ENCODE assay signal across 8 cellular contexts in genomic region chr15:43516801-43517353, GRCh38.
DNase-seq lines count a peak whose midpoint lies in the region; ATAC-seq and TF ChIP-seq lines count a peak whose summit lies in the region.

No MANE protein-coding gene starts in this region.

- H3K9me3 ChIP-seq in DND-41 (ENCODE audit: insufficient read depth, low read length, severe bottlenecking) = no peaks in the 10 kb centered on the region

- TF ChIP-seq CTCF in DND-41 (IDR thresholded peaks at IDR 0.05; ENCODE audit: borderline replicate concordance, extremely low read depth, low read length, poor library complexity, severe bottlenecking) (no peak), fibroblast of pulmonary artery (IDR thresholded peaks at IDR 0.05; ENCODE audit: low read length, missing control alignments) (no peak)

- peaks cover 20% of the 10 kb centered on the region; the same call in 1 of the 2 replicates for H4K20me1 ChIP-seq in DND-41 (ENCODE audit: insufficient read depth, low read length)

- DNase-seq in DND-41 (no peak), OCI-M1 (lab: John Stamatoyannopoulos, UW) (peak; percentile 20), fibroblast of pulmonary artery (ENCODE audit: low read depth) (peak; percentile 33), NCI-H1417 treated with DMSO at 0.1 percent for 48 hours (lab: John Stamatoyannopoulos, UW) (no peak), HuH-7.5 (ENCODE audit: low spot score) (no peak), HPDE6-E6E7 (ENCODE audit: extremely low spot score) (no peak)

- peaks cover 20% of the 10 kb centered on the region for H3K36me3 ChIP-seq in DND-41 (ENCODE audit: insufficient read depth, low read length)
- H3K36me3 ChIP-seq in rectal smooth muscle tissue (ENCODE audit: control insufficient read depth, insufficient read depth, low read length) = peaks cover 3% of the 10 kb centered on the region

- H3K9ac ChIP-seq in DND-41 (ENCODE audit: low read depth, low read length) (peak overlapping the region; percentile 75), rectal smooth muscle tissue (ENCODE audit: low read length) (peak overlapping the region; percentile 13)

- H3K4me3 ChIP-seq in DND-41 (ENCODE audit: low read depth in 1 of 2, low read length in 2 of 2) (peak overlapping the region in 1 of 2 experiments; percentile 92; a peak in 2 of 4 replicates), fibroblast of pulmonary artery (replicated peaks; ENCODE audit: low read depth, low read length) (peak overlapping the region; percentile 59), rectal smooth muscle tissue (ENCODE audit: low read length) (peak overlapping the region; percentile 54)

- ATAC-seq in DND-41 (ENCODE audit: insufficient read depth, low read depth) (peak; percentile 0; the same call in 1 of the 3 replicates), GM21723 (IDR thresholded peaks at IDR 0.05; ENCODE audit: unreplicated experiment) (no peak)

- peak overlapping the region; percentile 81 for H3K4me2 ChIP-seq in DND-41 (ENCODE audit: insufficient read depth, low read length)

- H2AFZ ChIP-seq in DND-41 (ENCODE audit: low read depth, low read length) = peak overlapping the region; percentile 63

- H3K27ac ChIP-seq in DND-41 (ENCODE audit: low read length) = peak overlapping the region; percentile 84
- peak overlapping the region; percentile 82 for H3K27ac ChIP-seq in rectal smooth muscle tissue (ENCODE audit: low read depth, low read length)

- no peaks in the 10 kb centered on the region for H3K27me3 ChIP-seq in DND-41 (ENCODE audit: insufficient read depth, low read length, poor library complexity)
- H3K27me3 ChIP-seq in rectal smooth muscle tissue (ENCODE audit: control insufficient read depth, insufficient read depth, low read length) = no peaks in the 10 kb centered on the region

- peaks cover 75% of the 10 kb centered on the region for H3K4me1 ChIP-seq in DND-41 (ENCODE audit: insufficient read depth, low read length)
- H3K4me1 ChIP-seq in rectal smooth muscle tissue (ENCODE audit: control insufficient read depth, insufficient read depth, low read length) = peaks cover 18% of the 10 kb centered on the region

- peaks cover 48% of the 10 kb centered on the region for H3K79me2 ChIP-seq in DND-41 (ENCODE audit: insufficient read depth, low read length)

Comparison
In these comparisons a context has a peak if more than half of its experiments do, and no peak if none do; other contexts are left out.
1. DNase-seq: peak in OCI-M1 (single experiment) and fibroblast of pulmonary artery (single experiment); none in DND-41 (single experiment), NCI-H1417 treated with DMSO at 0.1 percent for 48 hours (single experiment), HuH-7.5 (single experiment) and HPDE6-E6E7 (single experiment).